ENCODE assay signal across 9 cellular contexts in the genomic region with DNA sequence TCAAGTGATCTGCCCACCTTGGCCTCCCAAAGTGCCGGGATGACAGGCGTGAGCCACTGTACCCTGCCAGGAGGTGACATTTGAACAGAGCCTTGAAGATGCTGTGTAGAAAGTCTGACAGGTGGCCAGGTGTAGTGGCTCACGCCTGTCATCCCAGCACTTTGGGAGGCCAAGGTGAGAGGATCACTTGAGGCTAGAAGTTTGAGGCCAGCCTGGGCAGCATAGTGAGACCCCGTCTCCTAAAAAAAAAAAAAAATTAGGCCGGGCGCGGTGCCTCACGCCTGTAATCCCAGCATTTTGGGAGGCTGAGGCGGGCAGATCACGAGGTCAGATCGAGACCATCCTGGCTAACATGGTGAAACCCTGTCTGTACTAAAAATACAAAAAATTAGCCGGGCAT. TPM values are rescaled to one million over a fixed set of nuclear protein-coding genes. Genes with fewer than 3 reads are reported as not detected.
"Had no signal": no experiment of that assay in that cellular context is flagged by ENCODE, and none has a peak within 500 bp of the region (broad histone marks: within the 10 kb centered on the region; RNA-seq: fewer than 3 reads in every experiment).

No MANE protein-coding gene starts in this region.

RNA-seq across cellular contexts. Expression of gene TTLL13, which starts 29.1 kb away (rescaled TPM):
- total RNA-seq: omental fat pad, osteocyte, posterior vena cava, pulmonary artery endothelial cell, right atrium auricular region, sigmoid colon, skeletal muscle tissue had no signal
- polyA plus RNA-seq: naive thymus-derived CD4-positive, alpha-beta T cell; naive thymus-derived CD8-positive, alpha-beta T cell had no signal
